In genomic region chr10:125156196-125156595, GRCh38 we compare ENCODE assay signal across 11 cellular contexts. TPM values are rescaled to one million over a fixed set of nuclear protein-coding genes. Genes with fewer than 3 reads are reported as not detected.
DNase-seq lines count a peak whose midpoint lies in the region; ATAC-seq, FAIRE-seq and TF ChIP-seq lines count a peak whose summit lies in the region.
"Had no signal": no experiment of that assay in that cellular context is flagged by ENCODE, and none has a peak within 500 bp of the region (broad histone marks: within the 10 kb centered on the region; RNA-seq: fewer than 3 reads in every experiment).

No MANE protein-coding gene starts in this region.

- H3K27ac ChIP-seq in cardiac muscle cell, result no peak overlapping the region
- H3K27ac ChIP-seq in H1 (ENCODE audit: low read depth, low read length), result no peak overlapping the region
- H3K27ac ChIP-seq in muscle layer of colon (ENCODE audit: low read depth, low read length), result peak overlapping the region; percentile 21
- peak overlapping the region; percentile 11 to 100 (median 97) for H3K27ac ChIP-seq in upper lobe of left lung

- DNase-seq in cardiac muscle cell (ENCODE audit: low read depth in 1 of 2, low spot score in 1 of 2) (no peak), left cardiac atrium (no peak), H1 (ENCODE audit: low read depth in 1 of 2, low spot score in 2 of 2) (no peak), upper lobe of left lung (no peak), NCI-H446 (lab: John Stamatoyannopoulos, UW) (no peak)
- DNase-seq: NCI-H2029 treated with DMSO at 0.1 percent for 48 hours had no signal

- no peak overlapping the region for H4K5ac ChIP-seq in H1 (ENCODE audit: insufficient read length, low read depth, low read length)

- peaks cover 7% of the 10 kb centered on the region for H3K23me2 ChIP-seq in H1 (ENCODE audit: low read depth, low read length)

- CTCF ChIA-PET in H1 (lab: Charles Lee; ENCODE audit: partially characterized antibody), result interaction anchor here (1.2 to 2.3 kb wide), 3 partner anchors 108 to 187 kb away, joined by 3 to 9 read pairs (median 4); no protein-coding TSS in a partner anchor

- H3K4me3 ChIP-seq in cardiac muscle cell (peak overlapping the region; percentile 4), H1 (ENCODE audit: extremely low read depth in 1 of 4, insufficient read depth in 2 of 4, low read depth in 3 of 4, low read length in 4 of 4) (peak overlapping the region; percentile 32 to 95 (median 60); a peak in 5 of 8 replicates), muscle layer of colon (ENCODE audit: low read depth in 1 of 2, low read length in 2 of 2) (no peak overlapping the region), upper lobe of left lung (no peak overlapping the region)
- H3K4me3 ChIP-seq: GM12878 had no signal

- TF ChIP-seq CTCF in cardiac muscle cell (IDR thresholded peaks at IDR 0.05; ENCODE audit: low read depth, low read length), result no peak
- TF ChIP-seq CTCF in H1 (IDR thresholded peaks at IDR 0.05; ENCODE audit: control extremely low read depth in 1 of 3, insufficient read depth in 1 of 3, low read depth in 1 of 3, low read length in 3 of 3), result no peak
- no peak for TF ChIP-seq CTCF in upper lobe of left lung (IDR thresholded peaks at IDR 0.05)

- peak overlapping the region in 1 of 4 experiments; percentile 35; a peak in 1 of 7 replicates for H3K9ac ChIP-seq in H1 (replicated peaks in 1 of 4; ENCODE audit: extremely low read depth in 1 of 4, low read depth in 3 of 4, low read length in 3 of 4)
- no peak overlapping the region for H3K9ac ChIP-seq in muscle layer of colon (ENCODE audit: low read length)

- no peak overlapping the region for H2BK120ac ChIP-seq in H1 (replicated peaks; ENCODE audit: low read depth, low read length)

- no peak overlapping the region for H2BK15ac ChIP-seq in H1 (ENCODE audit: low read length)

- FAIRE-seq in H1 (lab: Jason Lieb, UNC), result no peak
- FAIRE-seq: GM12878 had no signal

- H4K91ac ChIP-seq in H1 (replicated peaks; ENCODE audit: insufficient read length, low read length), result no peak overlapping the region

- intact Hi-C loops in left cardiac atrium (cut with DNase I), result loop anchor here in 1 of 2 donors (10.0 kb wide), 1 partner anchor 71 kb away; no protein-coding TSS in a partner anchor

- H3K79me1 ChIP-seq in H1 (ENCODE audit: low read depth, low read length), result peaks cover 2% of the 10 kb centered on the region

- H3K4me2 ChIP-seq in H1 (ENCODE audit: insufficient read depth in 1 of 2, low read depth in 2 of 2, low read length in 2 of 2), result peak overlapping the region; percentile 79 to 84

- H2BK5ac ChIP-seq in H1 (ENCODE audit: low read depth, low read length), result peak overlapping the region; percentile 89

- H3K9me3 ChIP-seq in cardiac muscle cell (ENCODE audit: low read depth) (no peaks in the 10 kb centered on the region), H1 (ENCODE audit: insufficient read depth in 2 of 2, low read depth in 1 of 2, low read length in 1 of 2) (no peaks in the 10 kb centered on the region), muscle layer of colon (ENCODE audit: low read length) (no peaks in the 10 kb centered on the region), upper lobe of left lung (no peaks in the 10 kb centered on the region)
- H3K9me3 ChIP-seq: right atrium auricular region had no signal

- no peak overlapping the region; the same call in 1 of the 2 replicates for H3K18ac ChIP-seq in H1 (ENCODE audit: extremely low read depth, low read length)

- H2AFZ ChIP-seq in H1 (ENCODE audit: low read length), result no peak overlapping the region

- no peak overlapping the region for H3K4ac ChIP-seq in H1 (replicated peaks; ENCODE audit: insufficient read length, low read depth, low read length)

- H3K36me3 ChIP-seq in cardiac muscle cell (no peaks in the 10 kb centered on the region), H1 (ENCODE audit: control insufficient read depth in 2 of 4, insufficient read depth in 4 of 4, low read length in 3 of 4) (peaks cover 0 to 8% (median 2%) of the 10 kb centered on the region in 4 experiments; a peak in 4 of 8 replicates), muscle layer of colon (ENCODE audit: insufficient read depth, low read length) (no peaks in the 10 kb centered on the region), upper lobe of left lung (peaks cover 0 to 3% (median 1%) of the 10 kb centered on the region in 4 donors)
- H3K36me3 ChIP-seq: right atrium auricular region had no signal

- peak overlapping the region; percentile 47; the same call in 1 of the 2 replicates for H2AK5ac ChIP-seq in H1 (ENCODE audit: low read depth, low read length)

- TF ChIP-seq POLR2A in H1 (IDR thresholded peaks at IDR 0.05; ENCODE audit: control extremely low read depth in 1 of 2, low read depth in 2 of 2, low read length in 2 of 2) (no peak), upper lobe of left lung (IDR thresholded peaks at IDR 0.05) (no peak)

- POLR2A ChIA-PET in H1 (lab: Charles Lee; ENCODE audit: partially characterized antibody), result interaction anchor here (0.7 to 3.0 kb wide), 4 partner anchors 8 to 76 kb away, joined by 3 to 13 read pairs (median 4); no protein-coding TSS in a partner anchor

- WGBS in H1 (ENCODE audit: extremely low coverage in 1 of 2, insufficient coverage in 1 of 2, insufficient read length in 1 of 2, insufficient replicate concordance in 2 of 2, low coverage in 1 of 2, low lambda C conversion rate in 2 of 2, missing lambda C conversion rate in 1 of 2), 2 experiments, result 24% methylated on average over 3 of the region's 3 CpGs; no CpG with 5 or more reads in 1 of the 2 experiments
- 60 to 63% methylated on average over 3 of the region's 3 CpGs for WGBS in upper lobe of left lung, 2 donors

- TF ChIP-seq EP300 in H1 (IDR thresholded peaks at IDR 0.05; ENCODE audit: borderline replicate concordance in 1 of 2, low read depth in 2 of 2, low read length in 2 of 2) (no peak), upper lobe of left lung (IDR thresholded peaks at IDR 0.05) (no peak)

- H2BK12ac ChIP-seq in H1 (ENCODE audit: low read depth, low read length), result peak overlapping the region; percentile 77; the same call in 1 of the 2 replicates

- H3K4me1 ChIP-seq in cardiac muscle cell (ENCODE audit: low read depth) (peaks cover 56% of the 10 kb centered on the region), H1 (replicated peaks in 1 of 4; ENCODE audit: control insufficient read depth in 3 of 4, insufficient read depth in 4 of 4, low read length in 3 of 4) (peaks cover 10 to 29% (median 22%) of the 10 kb centered on the region in 4 experiments), muscle layer of colon (ENCODE audit: insufficient read depth, low read length) (peaks cover 62% of the 10 kb centered on the region), upper lobe of left lung (peaks cover 65 to 75% (median 69%) of the 10 kb centered on the region in 4 donors)

- H3K56ac ChIP-seq in H1 (replicated peaks; ENCODE audit: insufficient read length, low read depth, low read length), result no peak overlapping the region

- no peak overlapping the region for H4K8ac ChIP-seq in H1 (ENCODE audit: extremely low read depth, insufficient read depth, low read length)

- H3K27me3 ChIP-seq in cardiac muscle cell (no peaks in the 10 kb centered on the region), H1 (replicated peaks in 1 of 4; ENCODE audit: control insufficient read depth in 3 of 4, extremely low read depth in 1 of 4, insufficient read depth in 3 of 4, low read length in 3 of 4) (no peaks in the 10 kb centered on the region), muscle layer of colon (ENCODE audit: control insufficient read depth in 1 of 2, insufficient read depth in 2 of 2, low read length in 2 of 2) (no peaks in the 10 kb centered on the region), upper lobe of left lung (peaks cover 0 to 3% (median 0%) of the 10 kb centered on the region in 4 donors)
- H3K27me3 ChIP-seq: right atrium auricular region had no signal

- H3K14ac ChIP-seq in H1 (ENCODE audit: insufficient read length), result no peak overlapping the region

- TF ChIP-seq RAD21 in H1 (IDR thresholded peaks at IDR 0.05 in 1 of 2, conservative IDR thresholded peaks at IDR 0.05 in 1 of 2; ENCODE audit: low read depth in 2 of 2, low read length in 2 of 2), result no peak

- H4K20me1 ChIP-seq in H1 (replicated peaks in 1 of 2; ENCODE audit: control insufficient read depth in 1 of 2, insufficient read depth in 2 of 2, low read length in 2 of 2), result peaks cover 2 to 10% of the 10 kb centered on the region in 2 experiments

- peaks cover 50 to 85% of the 10 kb centered on the region in 2 experiments for H3K79me2 ChIP-seq in H1 (ENCODE audit: control insufficient read depth in 1 of 2, insufficient read depth in 2 of 2, low read length in 2 of 2)

- no peak overlapping the region for H3K23ac ChIP-seq in H1 (ENCODE audit: insufficient read length)

- no peak overlapping the region; the same call in 1 of the 2 replicates for H2BK20ac ChIP-seq in H1 (ENCODE audit: low read length)

- no peak for ATAC-seq in left cardiac atrium
- no peak for ATAC-seq in upper lobe of left lung (ENCODE audit: low FRiP score in 2 of 2)
- ATAC-seq in GM19463 (IDR thresholded peaks at IDR 0.05; ENCODE audit: unreplicated experiment), result no peak
- ATAC-seq in HG03097 (IDR thresholded peaks at IDR 0.05; ENCODE audit: low FRiP score, unreplicated experiment), result no peak
- ATAC-seq: GM12878 had no signal

TF ChIP-seq in H1, 55 proteins besides CTCF, POLR2A, EP300 and RAD21:
- TF ChIP-seq CHD1 (IDR thresholded peaks at IDR 0.05; ENCODE audit: low read depth, low read length) (peak; percentile 47), PHF8 (conservative IDR thresholded peaks at IDR 0.05; ENCODE audit: low read depth, low read length) (no peak)

RNA-seq across cellular contexts. Expression of gene CTBP2, which starts 4.2 kb away (rescaled TPM):
- total RNA-seq in cardiac muscle cell, result 67.4 and 88.3 TPM in 2 replicates
- 67.8 and 74.5 TPM in 2 replicates for polyA plus RNA-seq in cardiac muscle cell
- total RNA-seq in left cardiac atrium, result 10 to 100 TPM; 30.8 to 36.8 TPM
- 218 and 221 TPM in 2 replicates for total RNA-seq in H1 (2021; fragmentation: NEBNext Ultra II Directional; extraction: Animal tissue kit (Norgen Biotek cat#: 25700))
- polyA plus RNA-seq in H1 (2011; rRNA removed), result 208 and 274 TPM in 2 replicates
- 254 TPM for polyA plus RNA-seq in H1 (2011; cell fraction: cytosol; rRNA removed)
- polyA plus RNA-seq in H1 (2011; cell fraction: nucleus; rRNA removed), result 524 TPM
- polyA plus RNA-seq in H1 (2012, experiment 1 of 2), result 156 to 222 TPM (median 206 TPM) in 4 replicates
- 48.0 TPM for polyA plus RNA-seq in H1 (2012, experiment 2 of 2)
- 109 TPM for polyA plus RNA-seq in H1 (2013, experiment 1 of 2)
- 108 TPM for polyA plus RNA-seq in H1 (2013, experiment 2 of 2)
- polyA minus RNA-seq in H1 (2011; rRNA and poly(A)+ RNA removed), result 244 and 299 TPM in 2 replicates
- polyA minus RNA-seq in H1 (2011; cell fraction: cytosol; rRNA and poly(A)+ RNA removed), result 209 TPM
- polyA minus RNA-seq in H1 (2011; cell fraction: nucleus; rRNA and poly(A)+ RNA removed), result 223 TPM
- 10 to 100 TPM; 47.1 to 82.5 (median 59.7) TPM for total RNA-seq in upper lobe of left lung

Comparison
In these comparisons a context has a peak if more than half of its experiments do, and no peak if none do; other contexts are left out.
1. H3K27ac ChIP-seq: peak in muscle layer of colon (single experiment) and upper lobe of left lung (4 of 4); none in cardiac muscle cell (single experiment) and H1 (single experiment).
2. H3K4me3 ChIP-seq: peak in cardiac muscle cell (single experiment) and H1 (4 of 4); none in muscle layer of colon (0 of 2) and upper lobe of left lung (0 of 4).